In the genomic region with DNA sequence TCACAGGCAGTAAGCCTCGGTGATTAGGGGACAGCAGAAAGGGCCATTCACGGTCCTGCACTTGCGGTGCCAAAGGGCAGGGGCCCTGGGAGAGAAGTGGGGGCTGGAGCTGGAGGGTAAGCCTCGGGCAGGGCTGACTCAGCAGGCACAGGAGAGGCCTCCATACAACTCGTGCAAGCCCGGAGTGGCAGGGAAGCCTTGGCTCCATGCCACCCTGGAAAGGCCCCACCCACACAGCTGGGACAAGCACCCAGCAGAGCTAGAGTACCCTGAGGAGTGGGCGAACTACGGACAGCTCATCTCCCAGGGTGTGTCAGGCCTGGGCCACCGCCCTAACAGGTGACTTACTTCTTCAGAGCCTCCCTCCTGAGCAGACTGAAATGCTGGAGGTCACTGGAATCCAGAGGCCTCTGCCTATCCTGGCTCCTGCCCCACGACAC, we compare ENCODE assay signal across 8 cellular contexts. TPM values are rescaled to one million over a fixed set of nuclear protein-coding genes. Genes with fewer than 3 reads are reported as not detected.
DNase-seq lines count a peak whose midpoint lies in the region; ATAC-seq, FAIRE-seq and TF ChIP-seq lines count a peak whose summit lies in the region.

No MANE protein-coding gene starts in this region.

- ATAC-seq in HG02973 (IDR thresholded peaks at IDR 0.05; ENCODE audit: unreplicated experiment) (no peak), HG03342 (IDR thresholded peaks at IDR 0.05; ENCODE audit: unreplicated experiment) (no peak)

- TF ChIP-seq POLR2A in GM12891 (IDR thresholded peaks at IDR 0.05; ENCODE audit: low read depth, low read length) = no peak

- FAIRE-seq in GM12891 (lab: Jason Lieb, UNC) = no peak

- peak; percentile 74 for DNase-seq in CD1c-positive myeloid dendritic cell (ENCODE audit: extremely low spot score)
- peak; percentile 77 for DNase-seq in NCI-H226
- peak; percentile 13 for DNase-seq in dermis blood vessel endothelial cell
- peak; percentile 66 for DNase-seq in occipital lobe (lab: John Stamatoyannopoulos, UW)
- no peak for DNase-seq in activated CD4-positive, CD25-positive, alpha-beta regulatory T cell (lab: John Stamatoyannopoulos, UW)
- DNase-seq in GM12891 (ENCODE audit: insufficient read length, low spot score) = no peak

TF ChIP-seq in GM12891, 5 proteins besides CTCF, POLR2A, EP300 and RAD21:
- no peak for TF ChIP-seq PAX5 (IDR thresholded peaks at IDR 0.05; ENCODE audit: insufficient read depth, low read length, severe bottlenecking)
- no peak for TF ChIP-seq POLR2AphosphoS5 (IDR thresholded peaks at IDR 0.05; ENCODE audit: low read depth, low read length)
- no peak for TF ChIP-seq POU2F2 (IDR thresholded peaks at IDR 0.05; ENCODE audit: low read depth, low read length)
- no peak for TF ChIP-seq TAF1 (IDR thresholded peaks at IDR 0.05; ENCODE audit: low read depth, low read length)
- TF ChIP-seq SPI1 (IDR thresholded peaks at IDR 0.05; ENCODE audit: low read depth, low read length) = no peak

RNA-seq across cellular contexts. Expression of a gene that starts 5.6 kb away (rescaled TPM):
- not detected in 2 replicates for total RNA-seq in dermis blood vessel endothelial cell
- total RNA-seq in occipital lobe = 14.0 TPM
- polyA plus RNA-seq in GM12891 (2012; ENCODE audit: low read depth, missing spikeins) = 0.06 TPM

RNA-seq across cellular contexts. Expression of a gene that starts 7.5 kb away (rescaled TPM):
- total RNA-seq in dermis blood vessel endothelial cell (0.28 and 0.68 TPM in 2 replicates), occipital lobe (0.31 TPM)
- polyA plus RNA-seq in GM12891 (2012; ENCODE audit: low read depth, missing spikeins) = not detected

Comparison
In these comparisons a context has a peak if more than half of its experiments do, and no peak if none do; other contexts are left out.
1. DNase-seq: peak in CD1c-positive myeloid dendritic cell (single experiment), NCI-H226 (single experiment), dermis blood vessel endothelial cell (single experiment) and occipital lobe (single experiment); none in activated CD4-positive, CD25-positive, alpha-beta regulatory T cell (0 of 4) and GM12891 (single experiment).
2. RNA of a gene that starts 5.6 kb away (total RNA-seq): 14.0 TPM in occipital lobe (single experiment); not detected in dermis blood vessel endothelial cell; every median in the first group is over 10 times any median in the second.